24 cellular contexts compared by ENCODE assay signal in genomic region chr11:111406091-111406490, GRCh38. TPM values are rescaled to one million over a fixed set of nuclear protein-coding genes. Genes with fewer than 3 reads are reported as not detected.
"Had no signal": no experiment of that assay in that cellular context is flagged by ENCODE, and none has a peak within 500 bp of the region (broad histone marks: within the 10 kb centered on the region; RNA-seq: fewer than 3 reads in every experiment).

No MANE protein-coding gene starts in this region.

- H3K4me3 ChIP-seq: cardiac muscle cell, PC-9 had no signal

- ATAC-seq: activated CD4-positive, alpha-beta T cell treated with anti-CD3 and anti-CD28 coated beads for 36 hours; activated CD8-positive, alpha-beta T cell treated with anti-CD3 and anti-CD28 coated beads for 36 hours; activated T-cell treated with anti-CD3 and anti-CD28 coated beads, Interleukin-2, amount 50 U/mL, for 72 hours; T-cell had no signal

- H2AFZ ChIP-seq: PC-9 had no signal

- H3K4me2 ChIP-seq: PC-9 had no signal

- H3K27ac ChIP-seq: brain microvascular endothelial cell, cardiac muscle cell, PC-9, WERI-Rb-1 had no signal

- H3K27me3 ChIP-seq: brain microvascular endothelial cell, cardiac muscle cell had no signal

- DNase-seq: activated CD4-positive, alpha-beta T cell treated with anti-CD3 and anti-CD28 coated beads for 36 hours; activated CD8-positive, alpha-beta memory T cell treated with anti-CD3 and anti-CD28 coated beads, Interleukin-2, amount 50 U/mL, for 4 hours; activated CD8-positive, alpha-beta T cell treated with anti-CD3 and anti-CD28 coated beads for 36 hours; activated gamma-delta T cell treated with Interleukin-2 at 50 U/mL for 16 hours; activated naive CD4-positive, alpha-beta T cell treated with anti-CD3 and anti-CD28 coated beads, Interleukin-2, amount 10 ng/mL, durations not matched to agents 7 days and 5 days; activated naive CD8-positive, alpha-beta T cell treated with anti-CD3 and anti-CD28 coated beads for 36 hours; activated T-cell treated with anti-CD3 and anti-CD28 coated beads, Interleukin-2, amount 50 U/mL, for 72 hours; brain microvascular endothelial cell; Kasumi-1; NCI-H1048; NCI-H146; NCI-H187 treated with DMSO at 0.1 percent for 48 hours; NCI-H2081 treated with DMSO at 0.1 percent for 48 hours; NCI-H345; NCI-H510A; NCI-H526 treated with DMSO at 0.1 percent for 48 hours; NK-92 treated with Interleukin-12 subunit alpha and Interleukin-12 subunit beta, amount 100 ng/mL, for 24 hours; SIG-M5; T-cell; T-helper 2 cell; WERI-Rb-1 had no signal

- H3K36me3 ChIP-seq: brain microvascular endothelial cell, cardiac muscle cell, WERI-Rb-1 had no signal

RNA-seq across cellular contexts. Expression of gene POU2AF1, which starts 27.0 kb away (rescaled TPM):
- total RNA-seq: cardiac muscle cell, RPMI7951 had no signal
- polyA plus RNA-seq: cardiac muscle cell had no signal
